In genomic region chr10:12068467-12069269, GRCh38 we compare ENCODE assay signal across 8 cellular contexts. TPM values are rescaled to one million over a fixed set of nuclear protein-coding genes. Genes with fewer than 3 reads are reported as not detected.
DNase-seq lines count a peak whose midpoint lies in the region; ATAC-seq, FAIRE-seq and TF ChIP-seq lines count a peak whose summit lies in the region.

Gene DHTKD1 (plus strand): TSS chr10:12068954. CDS start chr10:12069034, 80 bp downstream.

- DNase-seq in NCI-H128 (lab: John Stamatoyannopoulos, UW; ENCODE audit: unreplicated experiment) (peak; percentile 91), Right ventricle myocardium inferior (ENCODE audit: missing footprints) (peak; percentile 99), pancreas (peak; percentile 98 to 100 (median 99)), tibial artery (peak; percentile 98 to 99)
- DNase-seq in activated naive CD8-positive, alpha-beta T cell treated with anti-CD3 and anti-CD28 coated beads, Interleukin-2, amount 50 U/mL, for 16 hours (ENCODE audit: low read depth, low spot score): peak; percentile 97

- H3F3A ChIP-seq in SU-DHL-6 (ENCODE audit: insufficient read depth): peaks cover 35% of the 10 kb centered on the region

- peak within 1 kb of the TSS; percentile 99 for H3K4me2 ChIP-seq in SU-DHL-6 (ENCODE audit: low read depth, low read length, poor library complexity, severe bottlenecking)

- peak within 1 kb of the TSS; percentile 88 for H3K9ac ChIP-seq in SU-DHL-6 (ENCODE audit: low read length)

- peak within 1 kb of the TSS; percentile 87 for H3K4me3 ChIP-seq in SU-DHL-6 (ENCODE audit: insufficient read depth, low read length, poor library complexity, severe bottlenecking)
- peak within 1 kb of the TSS; percentile 47 to 91 (median 78) for H3K4me3 ChIP-seq in pancreas
- H3K4me3 ChIP-seq in tibial artery: peak within 1 kb of the TSS; percentile 95 to 100

- H3K9me3 ChIP-seq in SU-DHL-6 (ENCODE audit: insufficient read depth, low read length) (no peaks in the 10 kb centered on the region), pancreas (no peaks in the 10 kb centered on the region), tibial artery (no peaks in the 10 kb centered on the region)

- H3K27me3 ChIP-seq in SU-DHL-6 (ENCODE audit: low read length) (no peaks in the 10 kb centered on the region), pancreas (no peaks in the 10 kb centered on the region), tibial artery (no peaks in the 10 kb centered on the region)

- H4K20me1 ChIP-seq in SU-DHL-6 (ENCODE audit: low read depth, low read length): no peaks in the 10 kb centered on the region

- intact Hi-C loops in Right ventricle myocardium inferior (cut with DNase I) (loop anchor here (1.0 kb wide), 1 partner anchor 25 kb away; no protein-coding TSS in a partner anchor), pancreas (cut with DNase I) (no loop called here), tibial artery (cut with DNase I; ENCODE audit: low total_unique reads) (loop anchor here (1.0 kb wide), 1 partner anchor 25 kb away; no protein-coding TSS in a partner anchor)

- H2AFZ ChIP-seq in SU-DHL-6 (ENCODE audit: low read depth, low read length, severe bottlenecking): peak within 1 kb of the TSS; percentile 78

- H3K27ac ChIP-seq in SU-DHL-6 (ENCODE audit: low read depth, low read length) (peak within 1 kb of the TSS; percentile 63), pancreas (peak within 1 kb of the TSS; percentile 80 to 92 (median 86)), tibial artery (peak within 1 kb of the TSS; percentile 92 to 93)

- H3K4me1 ChIP-seq in pancreas (peaks cover 0 to 2% (median 0%) of the 10 kb centered on the region in 3 donors), tibial artery (peaks cover 0 to 16% (median 11%) of the 10 kb centered on the region in 4 donors)

- TF ChIP-seq CTCF in GM12872 (IDR thresholded peaks at IDR 0.05; ENCODE audit: insufficient read depth, low read depth, low read length): peak; percentile 44; the same call in 2 of the 3 replicates
- no peak for TF ChIP-seq CTCF in SU-DHL-6 (IDR thresholded peaks at IDR 0.05; ENCODE audit: insufficient read depth, low read length, poor library complexity, severe bottlenecking)
- peak; percentile 39 to 50 (median 48) for TF ChIP-seq CTCF in pancreas (IDR thresholded peaks at IDR 0.05)
- TF ChIP-seq CTCF in tibial artery (IDR thresholded peaks at IDR 0.05): peak; percentile 50 to 82

- H3K79me2 ChIP-seq in SU-DHL-6 (ENCODE audit: insufficient read depth, low read length): peaks cover 38% of the 10 kb centered on the region

- H3K36me3 ChIP-seq in SU-DHL-6 (ENCODE audit: low read length) (no peaks in the 10 kb centered on the region), pancreas (no peaks in the 10 kb centered on the region), tibial artery (peaks cover 0 to 3% (median 0%) of the 10 kb centered on the region in 3 donors)

- ATAC-seq in HG02678 (IDR thresholded peaks at IDR 0.05; ENCODE audit: unreplicated experiment) (peak; percentile 97), Right ventricle myocardium inferior (peak; percentile 100), pancreas (peak; percentile 97 to 99 (median 97))

- no peaks in the 10 kb centered on the region for H3K9me2 ChIP-seq in SU-DHL-6 (replicated peaks; ENCODE audit: insufficient read depth, low read length)

- FAIRE-seq in pancreas (lab: Jason Lieb, UNC): peak; percentile 94

- WGBS in pancreas, 2 donors: 0 to 1% methylated on average over 64 to 66 of the region's 66 CpGs

RNA-seq across cellular contexts. Expression of gene DHTKD1, which starts in this region (rescaled TPM):
- total RNA-seq in Right ventricle myocardium inferior (22.9 TPM), pancreas (10 to 100 TPM; 17.3 to 25.1 (median 21.5) TPM)
- 10 to 100 TPM in 1 of 2 donors, 1 to 10 TPM in 1; 9.6 to 11.3 TPM for polyA plus RNA-seq in pancreas

Comparison
In these comparisons a context has a peak if more than half of its experiments do, and no peak if none do; other contexts are left out.
1. Peak in every context shown above with its lines: DNase-seq, ATAC-seq, H3K4me3 ChIP-seq and H3K27ac ChIP-seq.
2. intact Hi-C loops: an anchor here in Right ventricle myocardium inferior (1.0 kb wide) and tibial artery (1.0 kb wide); none called in pancreas.